Comparison of ENCODE assay signal across 8 cellular contexts in the genomic region with DNA sequence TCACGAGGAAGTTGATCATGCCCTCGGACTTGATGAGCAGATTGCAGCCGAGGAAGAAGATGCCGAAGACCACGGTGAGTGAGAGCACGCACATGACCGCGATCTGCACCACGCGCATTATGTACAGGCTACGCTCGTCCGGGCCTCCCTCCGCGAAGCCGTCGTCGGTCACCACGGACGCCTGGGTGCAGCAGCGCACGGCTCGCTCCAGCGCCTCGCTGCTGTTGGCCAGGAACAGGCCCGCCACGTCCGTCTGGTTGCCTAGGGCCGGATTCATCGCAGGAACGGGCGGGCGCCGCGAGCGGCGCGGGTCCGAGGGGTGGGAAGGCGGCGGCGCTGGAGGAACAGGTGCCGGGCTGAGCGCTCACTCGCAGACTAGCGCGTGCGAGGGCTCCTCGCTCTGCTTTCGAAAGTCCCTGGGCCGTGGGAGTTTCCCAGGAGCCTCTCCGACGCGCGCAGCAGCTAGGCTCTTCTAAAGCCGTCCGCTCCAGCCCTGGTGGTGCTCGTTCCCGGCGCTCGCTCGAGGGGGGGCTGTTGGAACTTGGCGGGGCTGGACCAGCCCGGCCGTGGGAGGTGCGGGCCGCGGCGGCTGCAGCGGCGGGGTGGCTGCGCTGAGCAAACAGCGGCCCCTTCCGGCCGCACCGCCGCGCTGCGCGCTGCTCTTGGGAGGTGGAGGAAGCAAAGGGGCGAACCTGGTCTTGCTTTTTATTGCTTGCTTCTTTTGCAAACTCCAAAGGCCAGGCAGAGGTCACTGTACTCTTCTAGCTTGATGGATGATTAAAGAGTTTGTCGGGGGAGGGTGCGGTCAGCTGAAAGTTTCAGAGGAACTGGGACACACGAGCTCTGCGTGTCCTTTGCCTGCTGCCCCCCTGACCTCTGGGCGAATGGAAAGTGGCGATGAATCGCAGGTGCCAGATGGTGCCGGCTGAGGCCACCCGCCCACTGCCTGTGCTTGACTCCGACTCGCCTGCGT. TPM values are rescaled to one million over a fixed set of nuclear protein-coding genes. Genes with fewer than 3 reads are reported as not detected.
DNase-seq lines count a peak whose midpoint lies in the region; ATAC-seq and TF ChIP-seq lines count a peak whose summit lies in the region.

A gene (minus strand): TSS at position 474 of the 973 bp plus-strand sequence. CDS start 197 bp downstream, at position 277.

- H3K27me3 ChIP-seq in liver (ENCODE audit: control insufficient read depth in 4 of 4, insufficient read depth in 4 of 4, low read length in 3 of 4), result peaks cover 0 to 17% (median 6%) of the 10 kb centered on the region in 4 donors

- peak within 1 kb of the TSS; percentile 29 to 61 (median 39) for H3K4me3 ChIP-seq in liver (ENCODE audit: low read depth in 1 of 3, low read length in 3 of 3)

- peaks cover 58% of the 10 kb centered on the region for H3K27me3 Mint-ChIP-seq in dendritic cell treated with granulocyte-macrophage colony-stimulating factor and Interleukin-4, amounts not matched to agents 40 ng/mL and 50 ng/mL, for 4 days

- H3K36me3 ChIP-seq in liver (ENCODE audit: control insufficient read depth in 4 of 4, insufficient read depth in 3 of 4, low read depth in 1 of 4, low read length in 3 of 4), result no peaks in the 10 kb centered on the region

- intact Hi-C loops in dendritic cell treated with granulocyte-macrophage colony-stimulating factor and Interleukin-4, amounts not matched to agents 40 ng/mL and 50 ng/mL, for 4 days (cut with micrococcal nuclease), result loop anchor here (5.0 kb wide), 1 partner anchor 616 kb away; no protein-coding TSS in a partner anchor

- H3K36me3 Mint-ChIP-seq in dendritic cell treated with granulocyte-macrophage colony-stimulating factor and Interleukin-4, amounts not matched to agents 40 ng/mL and 50 ng/mL, for 4 days (ENCODE audit: low read depth), result no peaks in the 10 kb centered on the region

- H3K4me3 Mint-ChIP-seq in dendritic cell treated with granulocyte-macrophage colony-stimulating factor and Interleukin-4, amounts not matched to agents 40 ng/mL and 50 ng/mL, for 4 days, result peak within 1 kb of the TSS; percentile 78

- DNase-seq in NCI-H1930 (lab: John Stamatoyannopoulos, UW), result peak; percentile 63 to 85
- peak; percentile 61 for DNase-seq in activated CD4-positive, CD25-positive, alpha-beta regulatory T cell treated with anti-CD3 and anti-CD28 coated beads, Interleukin-2, amount 50 U/mL, for 72 hours
- peak; percentile 51 to 54 for DNase-seq in stimulated activated CD4-positive, alpha-beta T cell treated with anti-CD3 and anti-CD28 coated beads, Interleukin-2, amount 100 ng/mL, for 48 hours
- no peak for DNase-seq in HT-29 (ENCODE audit: low spot score)

- no peak within 1 kb of the TSS for H3K27ac ChIP-seq in liver (ENCODE audit: low read depth in 1 of 2, low read length in 2 of 2)

- peak; percentile 57 to 68 for TF ChIP-seq RAD21 in liver (IDR thresholded peaks at IDR 0.05)

- peak; percentile 77 for TF ChIP-seq CTCF in liver (IDR thresholded peaks at IDR 0.05; ENCODE audit: low read depth, low read length, missing input control)

- ATAC-seq in GM18499 (IDR thresholded peaks at IDR 0.05; ENCODE audit: insufficient read depth, unreplicated experiment), result peak; percentile 66
- ATAC-seq in HG02852 (IDR thresholded peaks at IDR 0.05; ENCODE audit: unreplicated experiment), result peak; percentile 90

- H3K9me3 Mint-ChIP-seq in dendritic cell treated with granulocyte-macrophage colony-stimulating factor and Interleukin-4, amounts not matched to agents 40 ng/mL and 50 ng/mL, for 4 days, result no peaks in the 10 kb centered on the region

- peaks cover 2 to 22% (median 17%) of the 10 kb centered on the region in 4 donors for H3K4me1 ChIP-seq in liver (ENCODE audit: control insufficient read depth in 4 of 4, insufficient read depth in 4 of 4, low read length in 3 of 4)

- no peak within 1 kb of the TSS for H3K9ac ChIP-seq in liver (ENCODE audit: low read depth in 1 of 2, low read length in 2 of 2)

- WGBS in liver, result 3% methylated on average over 93 of the region's 93 CpGs

- H3K4me1 Mint-ChIP-seq in dendritic cell treated with granulocyte-macrophage colony-stimulating factor and Interleukin-4, amounts not matched to agents 40 ng/mL and 50 ng/mL, for 4 days (ENCODE audit: low read depth), result peaks cover 17% of the 10 kb centered on the region

- no peaks in the 10 kb centered on the region for H3K9me3 ChIP-seq in liver (ENCODE audit: control insufficient read depth in 4 of 4, low read length in 3 of 4)

- no peak within 1 kb of the TSS for H3K27ac Mint-ChIP-seq in dendritic cell treated with granulocyte-macrophage colony-stimulating factor and Interleukin-4, amounts not matched to agents 40 ng/mL and 50 ng/mL, for 4 days

TF ChIP-seq in liver, 16 proteins besides CTCF, POLR2A, EP300 and RAD21:
- no peak for TF ChIP-seq GABPA (IDR thresholded peaks at IDR 0.05 in 1 of 2, conservative IDR thresholded peaks at IDR 0.05 in 1 of 2)
- no peak for TF ChIP-seq HNF4G (IDR thresholded peaks at IDR 0.05)
- no peak for TF ChIP-seq RXRA (IDR thresholded peaks at IDR 0.05)
- TF ChIP-seq NR2F2 (IDR thresholded peaks at IDR 0.05), result no peak
- no peak for TF ChIP-seq FOXA1 (IDR thresholded peaks at IDR 0.05)
- TF ChIP-seq, protein P1, sequence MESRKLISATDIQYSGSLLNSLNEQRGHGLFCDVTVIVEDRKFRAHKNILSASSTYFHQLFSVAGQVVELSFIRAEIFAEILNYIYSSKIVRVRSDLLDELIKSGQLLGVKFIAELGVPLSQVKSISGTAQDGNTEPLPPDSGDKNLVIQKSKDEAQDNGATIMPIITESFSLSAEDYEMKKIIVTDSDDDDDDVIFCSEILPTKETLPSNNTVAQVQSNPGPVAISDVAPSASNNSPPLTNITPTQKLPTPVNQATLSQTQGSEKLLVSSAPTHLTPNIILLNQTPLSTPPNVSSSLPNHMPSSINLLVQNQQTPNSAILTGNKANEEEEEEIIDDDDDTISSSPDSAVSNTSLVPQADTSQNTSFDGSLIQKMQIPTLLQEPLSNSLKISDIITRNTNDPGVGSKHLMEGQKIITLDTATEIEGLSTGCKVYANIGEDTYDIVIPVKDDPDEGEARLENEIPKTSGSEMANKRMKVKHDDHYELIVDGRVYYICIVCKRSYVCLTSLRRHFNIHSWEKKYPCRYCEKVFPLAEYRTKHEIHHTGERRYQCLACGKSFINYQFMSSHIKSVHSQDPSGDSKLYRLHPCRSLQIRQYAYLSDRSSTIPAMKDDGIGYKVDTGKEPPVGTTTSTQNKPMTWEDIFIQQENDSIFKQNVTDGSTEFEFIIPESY (IDR thresholded peaks at IDR 0.05), result no peak
- no peak for TF ChIP-seq JUND (IDR thresholded peaks at IDR 0.05)
- TF ChIP-seq, protein P2, sequence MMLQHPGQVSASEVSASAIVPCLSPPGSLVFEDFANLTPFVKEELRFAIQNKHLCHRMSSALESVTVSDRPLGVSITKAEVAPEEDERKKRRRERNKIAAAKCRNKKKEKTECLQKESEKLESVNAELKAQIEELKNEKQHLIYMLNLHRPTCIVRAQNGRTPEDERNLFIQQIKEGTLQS (IDR thresholded peaks at IDR 0.05), result no peak
- no peak for TF ChIP-seq YY1 (IDR thresholded peaks at IDR 0.05)
- no peak for TF ChIP-seq TAF1 (conservative IDR thresholded peaks at IDR 0.05)
- TF ChIP-seq HNF4A (conservative IDR thresholded peaks at IDR 0.05), result no peak
- no peak for TF ChIP-seq SP1 (IDR thresholded peaks at IDR 0.05)
- TF ChIP-seq FOXA2 (IDR thresholded peaks at IDR 0.05), result no peak
TF ChIP-seq in liver: peak in this region for 0.

RNA-seq across cellular contexts. Expression of the gene that starts here (rescaled TPM):
- not detected for total RNA-seq in liver
- polyA plus RNA-seq in liver, result not detected
- total RNA-seq in HT-29 (2014; rRNA removed; shearing (Covaris generic)), result 2.0 and 2.4 TPM in 2 replicates
